13 cellular contexts compared by ENCODE assay signal in the genomic region with DNA sequence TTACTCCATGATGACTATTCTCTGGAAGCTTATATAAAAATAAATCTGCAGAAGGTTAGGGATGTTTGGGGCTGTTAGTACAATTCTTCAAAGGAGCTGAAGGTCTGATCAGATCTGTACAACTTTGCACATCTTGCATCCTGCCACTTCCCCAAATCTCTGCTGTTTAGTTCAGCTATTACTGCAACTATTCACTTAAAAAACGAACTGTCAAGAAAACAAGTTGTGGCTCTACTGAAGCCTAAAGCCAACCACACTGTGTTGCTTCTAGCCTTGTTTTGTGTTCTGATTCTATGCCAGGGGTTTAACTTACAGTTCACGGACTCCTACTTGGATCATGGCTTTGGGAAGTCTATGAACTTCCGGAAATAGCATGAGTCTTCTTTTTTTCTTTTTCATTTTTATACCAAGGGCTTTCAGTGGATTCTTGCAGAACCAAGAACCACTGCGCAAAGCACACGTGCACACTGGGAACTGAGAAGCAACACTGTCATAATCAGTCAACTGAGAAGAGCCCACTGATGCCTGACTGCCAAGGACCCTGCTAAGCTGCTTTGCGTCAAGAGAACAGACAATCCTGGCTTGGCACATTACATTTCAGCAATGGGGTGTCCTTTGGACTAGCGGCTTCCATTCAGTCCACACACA.
DNase-seq lines count a peak whose midpoint lies in the region; ATAC-seq and TF ChIP-seq lines count a peak whose summit lies in the region.
"Had no signal": no experiment of that assay in that cellular context is flagged by ENCODE, and none has a peak within 500 bp of the region (broad histone marks: within the 10 kb centered on the region; RNA-seq: fewer than 3 reads in every experiment).

No MANE protein-coding gene starts in this region.

- intact Hi-C loops in mucosa of descending colon (cut with DNase I, micrococcal nuclease), result no loop called here

- TF ChIP-seq CTCF in RWPE1 (conservative IDR thresholded peaks at IDR 0.05; ENCODE audit: low read depth), result no peak
- TF ChIP-seq CTCF in mucosa of descending colon (IDR thresholded peaks at IDR 0.05), result no peak

- DNase-seq in naive B cell (peak; percentile 31), NCI-H2107 (lab: John Stamatoyannopoulos, UW) (no peak), RWPE1 (ENCODE audit: low spot score) (no peak), mucosa of descending colon (no peak)
- DNase-seq: activated CD4-positive, CD25-positive, alpha-beta regulatory T cell treated with anti-CD3 and anti-CD28 coated beads, Interleukin-2, amount 50 U/mL, for 72 hours; MM.1S; stimulated activated naive CD8-positive, alpha-beta T cell treated with anti-CD3 and anti-CD28 coated beads, Interleukin-15, amount 100 ng/mL, for 72 hours had no signal

- no peak overlapping the region for H3K4me3 ChIP-seq in mucosa of descending colon

- H3K27ac Mint-ChIP-seq in naive B cell, result peak overlapping the region; percentile 17 to 96 (median 76)
- no peak overlapping the region for H3K27ac Mint-ChIP-seq in activated T-helper 17 cell treated with anti-CD3 and anti-CD28 coated beads, Interleukin-2, amount 50 U/mL, for 72 hours
- H3K27ac Mint-ChIP-seq: activated naive CD4-positive, alpha-beta T cell treated with anti-CD3 and anti-CD28 coated beads, Interleukin-2, amount 50 U/mL, for 24 hours; natural killer cell treated with Interleukin-12 subunit alpha and Interleukin-12 subunit beta and Interleukin-15 and Interleukin-18, amount 100 ng/mL, for 72 hours; stimulated activated naive CD8-positive, alpha-beta T cell treated with anti-CD3 and anti-CD28 coated beads, Interleukin-15, amount 100 ng/mL, for 72 hours had no signal

- peak overlapping the region in 5 of 8 donors; percentile 16 to 73 (median 29) for H3K4me3 Mint-ChIP-seq in naive B cell
- no peak overlapping the region for H3K4me3 Mint-ChIP-seq in activated T-helper 17 cell treated with anti-CD3 and anti-CD28 coated beads, Interleukin-2, amount 50 U/mL, for 72 hours
- H3K4me3 Mint-ChIP-seq: activated naive CD4-positive, alpha-beta T cell treated with anti-CD3 and anti-CD28 coated beads, Interleukin-2, amount 50 U/mL, for 24 hours; natural killer cell treated with Interleukin-12 subunit alpha and Interleukin-12 subunit beta and Interleukin-15 and Interleukin-18, amount 100 ng/mL, for 72 hours; stimulated activated naive CD8-positive, alpha-beta T cell treated with anti-CD3 and anti-CD28 coated beads, Interleukin-15, amount 100 ng/mL, for 72 hours had no signal

- H3K36me3 Mint-ChIP-seq in naive B cell, result no peaks in the 10 kb centered on the region
- no peaks in the 10 kb centered on the region for H3K36me3 Mint-ChIP-seq in activated T-helper 17 cell treated with anti-CD3 and anti-CD28 coated beads, Interleukin-2, amount 50 U/mL, for 72 hours (ENCODE audit: low read depth)
- H3K36me3 Mint-ChIP-seq: activated naive CD4-positive, alpha-beta T cell treated with anti-CD3 and anti-CD28 coated beads, Interleukin-2, amount 50 U/mL, for 24 hours; natural killer cell treated with Interleukin-12 subunit alpha and Interleukin-12 subunit beta and Interleukin-15 and Interleukin-18, amount 100 ng/mL, for 72 hours had no signal

- POLR2A ChIA-PET in RWPE1 (lab: Yijun Ruan, JAX; ENCODE audit: low non-redundant PET), result no interaction called here

- peaks cover 0 to 6% (median 0%) of the 10 kb centered on the region in 7 donors for H3K9me3 Mint-ChIP-seq in naive B cell
- H3K9me3 Mint-ChIP-seq in activated T-helper 17 cell treated with anti-CD3 and anti-CD28 coated beads, Interleukin-2, amount 50 U/mL, for 72 hours, result no peaks in the 10 kb centered on the region
- H3K9me3 Mint-ChIP-seq: activated naive CD4-positive, alpha-beta T cell treated with anti-CD3 and anti-CD28 coated beads, Interleukin-2, amount 50 U/mL, for 24 hours; natural killer cell treated with Interleukin-12 subunit alpha and Interleukin-12 subunit beta and Interleukin-15 and Interleukin-18, amount 100 ng/mL, for 72 hours; stimulated activated naive CD8-positive, alpha-beta T cell treated with anti-CD3 and anti-CD28 coated beads, Interleukin-15, amount 100 ng/mL, for 72 hours had no signal

- H3K27ac ChIP-seq in RWPE1, result no peak overlapping the region

- ATAC-seq in GM18870 (IDR thresholded peaks at IDR 0.05; ENCODE audit: unreplicated experiment) (peak; percentile 71), GM21723 (IDR thresholded peaks at IDR 0.05; ENCODE audit: unreplicated experiment) (peak; percentile 86), HG03280 (IDR thresholded peaks at IDR 0.05; ENCODE audit: unreplicated experiment) (peak; percentile 60), naive B cell (ENCODE audit: low read depth in 2 of 2) (peak; percentile 98), mucosa of descending colon (no peak)
- no peak for ATAC-seq in activated T-helper 17 cell treated with anti-CD3 and anti-CD28 coated beads, Interleukin-2, amount 50 U/mL, for 72 hours (replicated peaks)
- ATAC-seq: natural killer cell treated with Interleukin-12 subunit alpha and Interleukin-12 subunit beta and Interleukin-15 and Interleukin-18, amount 100 ng/mL, for 72 hours; stimulated activated naive CD8-positive, alpha-beta T cell treated with anti-CD3 and anti-CD28 coated beads, Interleukin-15, amount 100 ng/mL, for 72 hours had no signal

- no peaks in the 10 kb centered on the region for H3K27me3 Mint-ChIP-seq in naive B cell
- no peaks in the 10 kb centered on the region for H3K27me3 Mint-ChIP-seq in activated T-helper 17 cell treated with anti-CD3 and anti-CD28 coated beads, Interleukin-2, amount 50 U/mL, for 72 hours
- H3K27me3 Mint-ChIP-seq: activated naive CD4-positive, alpha-beta T cell treated with anti-CD3 and anti-CD28 coated beads, Interleukin-2, amount 50 U/mL, for 24 hours had no signal

- H3K9me3 ChIP-seq in mucosa of descending colon, result no peaks in the 10 kb centered on the region

- no peaks in the 10 kb centered on the region for H3K4me1 ChIP-seq in mucosa of descending colon (ENCODE audit: low read depth)

- H3K36me3 ChIP-seq in mucosa of descending colon (ENCODE audit: low read depth), result no peaks in the 10 kb centered on the region

- CTCF ChIA-PET in RWPE1 (lab: Yijun Ruan, JAX), result interaction anchor here (0.6 kb wide), 1 partner anchor 389 kb away, joined by 3 read pairs; no protein-coding TSS in a partner anchor

- peaks cover 10 to 24% (median 13%) of the 10 kb centered on the region in 3 donors for H3K4me1 Mint-ChIP-seq in naive B cell
- H3K4me1 Mint-ChIP-seq in activated T-helper 17 cell treated with anti-CD3 and anti-CD28 coated beads, Interleukin-2, amount 50 U/mL, for 72 hours, result peaks cover under 1% of the 10 kb centered on the region
- H3K4me1 Mint-ChIP-seq: activated naive CD4-positive, alpha-beta T cell treated with anti-CD3 and anti-CD28 coated beads, Interleukin-2, amount 50 U/mL, for 24 hours had no signal

Comparison
In these comparisons a context has a peak if more than half of its experiments do, and no peak if none do; other contexts are left out.
1. ATAC-seq: peak in GM18870 (single experiment), GM21723 (single experiment), HG03280 (single experiment) and naive B cell (2 of 2); none in mucosa of descending colon (single experiment) and activated T-helper 17 cell treated with anti-CD3 and anti-CD28 coated beads, Interleukin-2, amount 50 U/mL, for 72 hours (single experiment).